Comparison of ENCODE assay signal across 1 cellular context in genomic region chr20:37564388-37565133, GRCh38.
TF ChIP-seq lines count a peak whose summit lies in the region.

No MANE protein-coding gene starts in this region.

TF ChIP-seq in K562, 482 proteins besides CTCF, POLR2A, EP300 and RAD21 (continues in another document):
- no peak for TF ChIP-seq ZNF79 (CRISPR knock-in tag; IDR thresholded peaks at IDR 0.05; ENCODE audit: low read depth)
- TF ChIP-seq, protein P1, sequence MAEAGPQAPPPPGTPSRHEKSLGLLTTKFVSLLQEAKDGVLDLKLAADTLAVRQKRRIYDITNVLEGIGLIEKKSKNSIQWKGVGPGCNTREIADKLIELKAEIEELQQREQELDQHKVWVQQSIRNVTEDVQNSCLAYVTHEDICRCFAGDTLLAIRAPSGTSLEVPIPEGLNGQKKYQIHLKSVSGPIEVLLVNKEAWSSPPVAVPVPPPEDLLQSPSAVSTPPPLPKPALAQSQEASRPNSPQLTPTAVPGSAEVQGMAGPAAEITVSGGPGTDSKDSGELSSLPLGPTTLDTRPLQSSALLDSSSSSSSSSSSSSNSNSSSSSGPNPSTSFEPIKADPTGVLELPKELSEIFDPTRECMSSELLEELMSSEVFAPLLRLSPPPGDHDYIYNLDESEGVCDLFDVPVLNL (CRISPR knock-in tag; IDR thresholded peaks at IDR 0.05; ENCODE audit: low read depth), result no peak
- TF ChIP-seq CXXC5 (CRISPR knock-in tag; IDR thresholded peaks at IDR 0.05), result no peak
- TF ChIP-seq SIN3B (IDR thresholded peaks at IDR 0.05; ENCODE audit: low read depth), result 0 out of 2 replicates have a peak, but pooled peaks have one; percentile 25
- no peak for TF ChIP-seq TAF1 (IDR thresholded peaks at IDR 0.05; ENCODE audit: control insufficient read depth, extremely low read depth, insufficient read depth, low read length, severe bottlenecking)
- TF ChIP-seq BDP1 (IDR thresholded peaks at IDR 0.05; ENCODE audit: insufficient read depth, insufficient read length), result no peak
- no peak for TF ChIP-seq SRSF7 (optimal IDR thresholded peaks at IDR 0.05; ENCODE audit: low read depth, low read length)
- no peak for TF ChIP-seq ZBTB43 (CRISPR knock-in tag; IDR thresholded peaks at IDR 0.05)
- TF ChIP-seq TAL1 (IDR thresholded peaks at IDR 0.05), result no peak
- TF ChIP-seq, protein P2, sequence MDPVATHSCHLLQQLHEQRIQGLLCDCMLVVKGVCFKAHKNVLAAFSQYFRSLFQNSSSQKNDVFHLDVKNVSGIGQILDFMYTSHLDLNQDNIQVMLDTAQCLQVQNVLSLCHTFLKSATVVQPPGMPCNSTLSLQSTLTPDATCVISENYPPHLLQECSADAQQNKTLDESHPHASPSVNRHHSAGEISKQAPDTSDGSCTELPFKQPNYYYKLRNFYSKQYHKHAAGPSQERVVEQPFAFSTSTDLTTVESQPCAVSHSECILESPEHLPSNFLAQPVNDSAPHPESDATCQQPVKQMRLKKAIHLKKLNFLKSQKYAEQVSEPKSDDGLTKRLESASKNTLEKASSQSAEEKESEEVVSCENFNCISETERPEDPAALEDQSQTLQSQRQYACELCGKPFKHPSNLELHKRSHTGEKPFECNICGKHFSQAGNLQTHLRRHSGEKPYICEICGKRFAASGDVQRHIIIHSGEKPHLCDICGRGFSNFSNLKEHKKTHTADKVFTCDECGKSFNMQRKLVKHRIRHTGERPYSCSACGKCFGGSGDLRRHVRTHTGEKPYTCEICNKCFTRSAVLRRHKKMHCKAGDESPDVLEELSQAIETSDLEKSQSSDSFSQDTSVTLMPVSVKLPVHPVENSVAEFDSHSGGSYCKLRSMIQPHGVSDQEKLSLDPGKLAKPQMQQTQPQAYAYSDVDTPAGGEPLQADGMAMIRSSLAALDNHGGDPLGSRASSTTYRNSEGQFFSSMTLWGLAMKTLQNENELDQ (CRISPR knock-in tag; IDR thresholded peaks at IDR 0.05; ENCODE audit: borderline replicate concordance), result no peak
- TF ChIP-seq TCF7L2 (IDR thresholded peaks at IDR 0.05; ENCODE audit: low read depth, low read length), result no peak
- TF ChIP-seq RBM22 (IDR thresholded peaks at IDR 0.05; ENCODE audit: low read depth, low read length, poor library complexity, severe bottlenecking), result no peak
- no peak for TF ChIP-seq BRF1 (IDR thresholded peaks at IDR 0.05; ENCODE audit: borderline replicate concordance, extremely low read depth, insufficient read length)
- TF ChIP-seq, protein P3, sequence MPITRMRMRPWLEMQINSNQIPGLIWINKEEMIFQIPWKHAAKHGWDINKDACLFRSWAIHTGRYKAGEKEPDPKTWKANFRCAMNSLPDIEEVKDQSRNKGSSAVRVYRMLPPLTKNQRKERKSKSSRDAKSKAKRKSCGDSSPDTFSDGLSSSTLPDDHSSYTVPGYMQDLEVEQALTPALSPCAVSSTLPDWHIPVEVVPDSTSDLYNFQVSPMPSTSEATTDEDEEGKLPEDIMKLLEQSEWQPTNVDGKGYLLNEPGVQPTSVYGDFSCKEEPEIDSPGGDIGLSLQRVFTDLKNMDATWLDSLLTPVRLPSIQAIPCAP (CRISPR knock-in tag; IDR thresholded peaks at IDR 0.05; ENCODE audit: borderline replicate concordance), result no peak
- peak; percentile 76 for TF ChIP-seq RB1 (IDR thresholded peaks at IDR 0.05; ENCODE audit: low read depth)
- TF ChIP-seq CCNT2 (IDR thresholded peaks at IDR 0.05; ENCODE audit: borderline replicate concordance, extremely low read depth, insufficient read length, low read depth, low read length), result no peak
- no peak for TF ChIP-seq ETV1 (tag; conservative IDR thresholded peaks at IDR 0.05; ENCODE audit: low read depth)
- TF ChIP-seq BRD9 (IDR thresholded peaks at IDR 0.05; ENCODE audit: low read depth, partially characterized antibody), result no peak
- TF ChIP-seq, protein P4, sequence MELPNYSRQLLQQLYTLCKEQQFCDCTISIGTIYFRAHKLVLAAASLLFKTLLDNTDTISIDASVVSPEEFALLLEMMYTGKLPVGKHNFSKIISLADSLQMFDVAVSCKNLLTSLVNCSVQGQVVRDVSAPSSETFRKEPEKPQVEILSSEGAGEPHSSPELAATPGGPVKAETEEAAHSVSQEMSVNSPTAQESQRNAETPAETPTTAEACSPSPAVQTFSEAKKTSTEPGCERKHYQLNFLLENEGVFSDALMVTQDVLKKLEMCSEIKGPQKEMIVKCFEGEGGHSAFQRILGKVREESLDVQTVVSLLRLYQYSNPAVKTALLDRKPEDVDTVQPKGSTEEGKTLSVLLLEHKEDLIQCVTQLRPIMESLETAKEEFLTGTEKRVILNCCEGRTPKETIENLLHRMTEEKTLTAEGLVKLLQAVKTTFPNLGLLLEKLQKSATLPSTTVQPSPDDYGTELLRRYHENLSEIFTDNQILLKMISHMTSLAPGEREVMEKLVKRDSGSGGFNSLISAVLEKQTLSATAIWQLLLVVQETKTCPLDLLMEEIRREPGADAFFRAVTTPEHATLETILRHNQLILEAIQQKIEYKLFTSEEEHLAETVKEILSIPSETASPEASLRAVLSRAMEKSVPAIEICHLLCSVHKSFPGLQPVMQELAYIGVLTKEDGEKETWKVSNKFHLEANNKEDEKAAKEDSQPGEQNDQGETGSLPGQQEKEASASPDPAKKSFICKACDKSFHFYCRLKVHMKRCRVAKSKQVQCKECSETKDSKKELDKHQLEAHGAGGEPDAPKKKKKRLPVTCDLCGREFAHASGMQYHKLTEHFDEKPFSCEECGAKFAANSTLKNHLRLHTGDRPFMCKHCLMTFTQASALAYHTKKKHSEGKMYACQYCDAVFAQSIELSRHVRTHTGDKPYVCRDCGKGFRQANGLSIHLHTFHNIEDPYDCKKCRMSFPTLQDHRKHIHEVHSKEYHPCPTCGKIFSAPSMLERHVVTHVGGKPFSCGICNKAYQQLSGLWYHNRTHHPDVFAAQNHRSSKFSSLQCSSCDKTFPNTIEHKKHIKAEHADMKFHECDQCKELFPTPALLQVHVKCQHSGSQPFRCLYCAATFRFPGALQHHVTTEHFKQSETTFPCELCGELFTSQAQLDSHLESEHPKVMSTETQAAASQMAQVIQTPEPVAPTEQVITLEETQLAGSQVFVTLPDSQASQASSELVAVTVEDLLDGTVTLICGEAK (IDR thresholded peaks at IDR 0.05), result no peak
- TF ChIP-seq, protein P4 (CRISPR knock-in tag; IDR thresholded peaks at IDR 0.05), result no peak
- TF ChIP-seq SAFB2 (IDR thresholded peaks at IDR 0.05; ENCODE audit: borderline replicate concordance, low read depth, low read length, severe bottlenecking), result no peak
- no peak for TF ChIP-seq ILK (tag; IDR thresholded peaks at IDR 0.05; ENCODE audit: borderline replicate concordance, low read depth)
- TF ChIP-seq POLR2AphosphoS5 (IDR thresholded peaks at IDR 0.05; ENCODE audit: control insufficient read depth, insufficient read depth, low read depth, low read length), result no peak
- no peak for TF ChIP-seq MECOM (CRISPR knock-in tag; IDR thresholded peaks at IDR 0.05)
- TF ChIP-seq FOXA1 (IDR thresholded peaks at IDR 0.05; ENCODE audit: borderline replicate concordance), result no peak
- TF ChIP-seq ZSCAN29 (IDR thresholded peaks at IDR 0.05), result no peak
- no peak for TF ChIP-seq YY1 (IDR thresholded peaks at IDR 0.05; ENCODE audit: borderline replicate concordance in 1 of 3, control insufficient read depth in 1 of 3, extremely low read depth in 1 of 3, insufficient read depth in 3 of 3, insufficient read length in 1 of 3, insufficient replicate concordance in 2 of 3, low read depth in 1 of 3, low read length in 2 of 3)
- TF ChIP-seq ZNF140 (CRISPR knock-in tag; IDR thresholded peaks at IDR 0.05), result no peak
- peak; percentile 40 to 56; a peak in 3 of 4 replicates for TF ChIP-seq MAZ (CRISPR knock-in tag; conservative IDR thresholded peaks at IDR 0.05 in 1 of 2, IDR thresholded peaks at IDR 0.05 in 1 of 2)
- no peak for TF ChIP-seq ZNF778 (CRISPR knock-in tag; IDR thresholded peaks at IDR 0.05)
- no peak for TF ChIP-seq ZNF239 (CRISPR knock-in tag; IDR thresholded peaks at IDR 0.05)
- no peak for TF ChIP-seq GATAD2A (IDR thresholded peaks at IDR 0.05)
- no peak for TF ChIP-seq GABPA (tag; conservative IDR thresholded peaks at IDR 0.05; ENCODE audit: low read depth)
- TF ChIP-seq PCBP2 (IDR thresholded peaks at IDR 0.05; ENCODE audit: low read depth, low read length, poor library complexity, severe bottlenecking), result no peak
- TF ChIP-seq, protein P5, sequence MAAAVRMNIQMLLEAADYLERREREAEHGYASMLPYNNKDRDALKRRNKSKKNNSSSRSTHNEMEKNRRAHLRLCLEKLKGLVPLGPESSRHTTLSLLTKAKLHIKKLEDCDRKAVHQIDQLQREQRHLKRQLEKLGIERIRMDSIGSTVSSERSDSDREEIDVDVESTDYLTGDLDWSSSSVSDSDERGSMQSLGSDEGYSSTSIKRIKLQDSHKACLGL (CRISPR knock-in tag; IDR thresholded peaks at IDR 0.05; ENCODE audit: borderline replicate concordance, poor library complexity, severe bottlenecking), result no peak
- no peak for TF ChIP-seq ZBTB34 (CRISPR knock-in tag; IDR thresholded peaks at IDR 0.05)
- no peak for TF ChIP-seq ADNP (tag; IDR thresholded peaks at IDR 0.05)
- TF ChIP-seq NR2C1 (IDR thresholded peaks at IDR 0.05), result no peak
- 0 out of 2 replicates have a peak, but pooled peaks have one; percentile 20 for TF ChIP-seq NR2C1 (tag; IDR thresholded peaks at IDR 0.05)
- TF ChIP-seq GABPB1 (CRISPR knock-in tag; IDR thresholded peaks at IDR 0.05), result peak; percentile 25; the same call in 1 of the 2 replicates
- peak in 1 of 2 experiments; percentile 16 for TF ChIP-seq E2F6 (IDR thresholded peaks at IDR 0.05; ENCODE audit: borderline replicate concordance in 1 of 2, extremely low read depth in 1 of 2, insufficient read depth in 1 of 2, insufficient read length in 1 of 2, low read depth in 1 of 2, low read length in 1 of 2, poor library complexity in 1 of 2, severe bottlenecking in 1 of 2)
- no peak for TF ChIP-seq EWSR1 (IDR thresholded peaks at IDR 0.05; ENCODE audit: borderline replicate concordance, low read depth, partially characterized antibody)
- TF ChIP-seq TCF15 (CRISPR knock-in tag; IDR thresholded peaks at IDR 0.05), result no peak
- no peak for TF ChIP-seq SAFB (IDR thresholded peaks at IDR 0.05; ENCODE audit: borderline replicate concordance, low read depth, low read length)
- no peak for TF ChIP-seq CEBPB (tag; IDR thresholded peaks at IDR 0.05)
- TF ChIP-seq ELF1 (tag; IDR thresholded peaks at IDR 0.05), result no peak
- TF ChIP-seq ZNF511 (CRISPR knock-in tag; IDR thresholded peaks at IDR 0.05), result no peak
- TF ChIP-seq HDGF (IDR thresholded peaks at IDR 0.05), result no peak
- TF ChIP-seq PHF20 (IDR thresholded peaks at IDR 0.05; ENCODE audit: partially characterized antibody), result no peak
- no peak for TF ChIP-seq SMAD2 (IDR thresholded peaks at IDR 0.05; ENCODE audit: low read depth, low read length)
